Comparison of ENCODE assay signal across 22 cellular contexts in genomic region chr5:142904421-142904820, GRCh38.
DNase-seq lines count a peak whose midpoint lies in the region; TF ChIP-seq lines count a peak whose summit lies in the region.
"Had no signal": no experiment of that assay in that cellular context is flagged by ENCODE, and none has a peak within 500 bp of the region (broad histone marks: within the 10 kb centered on the region; RNA-seq: fewer than 3 reads in every experiment).

No MANE protein-coding gene starts in this region.

- H3K27ac ChIP-seq in HEK293 (ENCODE audit: extremely low read depth, low read depth, low read length) (no peak overlapping the region), trophoblast cell (ENCODE audit: low read depth, low read length) (peak overlapping the region; percentile 27), left ventricle myocardium inferior (replicated peaks) (no peak overlapping the region)
- H3K27ac ChIP-seq: coronary artery, GM23248, heart left ventricle, lower lobe of right lung, Peyer's patch, skin epidermis, thoracic aorta had no signal

- H2BK5ac ChIP-seq in trophoblast cell (ENCODE audit: low read depth, low read length, poor library complexity) = no peak overlapping the region

- no peak overlapping the region for H2AFZ ChIP-seq in trophoblast cell (ENCODE audit: insufficient read depth, low read length, poor library complexity)
- H2AFZ ChIP-seq: GM23248 had no signal

- H3K79me1 ChIP-seq in trophoblast cell (ENCODE audit: low read length) = peaks cover 9% of the 10 kb centered on the region

- H3K4ac ChIP-seq in trophoblast cell (ENCODE audit: low read depth, low read length) = no peak overlapping the region

- no peak overlapping the region for H2BK12ac ChIP-seq in trophoblast cell (ENCODE audit: low read length)

- no peak overlapping the region for H4K12ac ChIP-seq in trophoblast cell (ENCODE audit: low read depth, low read length)

- H4K91ac ChIP-seq in trophoblast cell (ENCODE audit: low read depth, low read length) = peak overlapping the region; percentile 39

- H3K4me1 ChIP-seq in HEK293 (ENCODE audit: control insufficient read depth, insufficient read depth, low read length) (0 out of 2 replicates have a peak, but pooled peaks cover 4% of the 10 kb centered on the region), trophoblast cell (ENCODE audit: control insufficient read depth in 1 of 2, insufficient read depth in 2 of 2, low read length in 2 of 2) (peaks cover 21 to 25% of the 10 kb centered on the region in 2 experiments), left ventricle myocardium inferior (peaks cover 55% of the 10 kb centered on the region)
- H3K4me1 ChIP-seq: Peyer's patch had no signal

- H2BK120ac ChIP-seq in trophoblast cell (ENCODE audit: insufficient read depth, low read length, poor library complexity) = no peak overlapping the region

- H3K4me2 ChIP-seq in trophoblast cell (ENCODE audit: low read length) = no peak overlapping the region
- H3K4me2 ChIP-seq: SK-N-SH had no signal

- H3K9me3 ChIP-seq in HEK293 (ENCODE audit: control insufficient read depth, insufficient read depth, low read depth, low read length) (no peaks in the 10 kb centered on the region), trophoblast cell (ENCODE audit: insufficient read depth, low read depth, low read length) (no peaks in the 10 kb centered on the region), left ventricle myocardium inferior (replicated peaks) (no peaks in the 10 kb centered on the region)
- H3K9me3 ChIP-seq: heart left ventricle, lower lobe of right lung, Peyer's patch, SK-N-SH, thoracic aorta had no signal

- no peak overlapping the region for H3K4me3 ChIP-seq in HEK293 (ENCODE audit: low read depth, low read length)
- H3K4me3 ChIP-seq in epithelial cell of esophagus (ENCODE audit: low read length) = no peak overlapping the region
- H3K4me3 ChIP-seq in trophoblast cell (ENCODE audit: low read depth, low read length) = no peak overlapping the region
- H3K4me3 ChIP-seq in left ventricle myocardium inferior = no peak overlapping the region
- H3K4me3 ChIP-seq: coronary artery, GM23248, heart left ventricle, lower lobe of right lung, Peyer's patch, skin epidermis, thoracic aorta had no signal

- H3K9ac ChIP-seq in trophoblast cell (ENCODE audit: low read length) = no peak overlapping the region
- H3K9ac ChIP-seq: GM23248, SK-N-SH had no signal

- no peak overlapping the region for H4K8ac ChIP-seq in trophoblast cell (ENCODE audit: low read depth, low read length)

- no peaks in the 10 kb centered on the region for H3K27me3 ChIP-seq in trophoblast cell (ENCODE audit: insufficient read depth, low read length)
- H3K27me3 ChIP-seq in left ventricle myocardium inferior (ENCODE audit: low read depth) = no peaks in the 10 kb centered on the region
- H3K27me3 ChIP-seq: heart left ventricle, Peyer's patch had no signal

- H3K36me3 ChIP-seq in HEK293 (ENCODE audit: control insufficient read depth in 2 of 2, insufficient read depth in 1 of 2, low read length in 2 of 2) (peaks cover 0 to 11% of the 10 kb centered on the region in 2 experiments; a peak in 2 of 3 replicates), trophoblast cell (ENCODE audit: control insufficient read depth in 1 of 2, insufficient read depth in 2 of 2, low read length in 2 of 2) (no peaks in the 10 kb centered on the region), left ventricle myocardium inferior (peaks cover 74% of the 10 kb centered on the region)

- no peak overlapping the region for H3K14ac ChIP-seq in trophoblast cell (ENCODE audit: low read length)

- WGBS in trophoblast cell (ENCODE audit: extremely low coverage, insufficient coverage, insufficient read length) = no CpG with 5 or more reads among the region's 4 CpGs

- DNase-seq in RPMI7951 (ENCODE audit: low read depth) = peak; percentile 56
- DNase-seq in epithelial cell of esophagus (ENCODE audit: low read depth) = peak; percentile 91
- DNase-seq in trophoblast cell = peak; percentile 85 to 93
- no peak for DNase-seq in globus pallidus (ENCODE audit: low spot score)
- no peak for DNase-seq in left ventricle myocardium inferior
- no peak for DNase-seq in activated CD4-positive, alpha-beta T cell treated with anti-CD3 and anti-CD28 coated beads for 48 hours
- no peak for DNase-seq in DMS79 (lab: John Stamatoyannopoulos, UW)
- DNase-seq: activated CD4-positive, alpha-beta T cell treated with anti-CD3 and anti-CD28 coated beads, Interleukin-2, amount 50 U/mL, for 4 hours; activated CD8-positive, alpha-beta memory T cell treated with anti-CD3 and anti-CD28 coated beads, Interleukin-2, amount 50 U/mL, for 4 hours; GM23248; heart left ventricle; lower lobe of right lung; NCI-H1417; NCI-H524; NK-92 treated with Interleukin-12 subunit alpha and Interleukin-12 subunit beta, amount 100 ng/mL, for 24 hours; Peyer's patch; SK-N-SH; stimulated activated naive CD4-positive, alpha-beta T cell had no signal

- no peak overlapping the region for H3K18ac ChIP-seq in trophoblast cell (ENCODE audit: low read length)

- H2AK5ac ChIP-seq in trophoblast cell (ENCODE audit: low read length) = no peak overlapping the region

- TF ChIP-seq CTCF in HEK293 (tag by site-specific recombination; IDR thresholded peaks at IDR 0.05) = no peak
- TF ChIP-seq CTCF in epithelial cell of esophagus (IDR thresholded peaks at IDR 0.05; ENCODE audit: insufficient read depth, low read depth, low read length, missing control alignments) = no peak
- TF ChIP-seq CTCF in left ventricle myocardium inferior (IDR thresholded peaks at IDR 0.05; ENCODE audit: borderline replicate concordance) = no peak

- H3K79me2 ChIP-seq in trophoblast cell (ENCODE audit: control insufficient read depth, insufficient read depth, low read length, poor library complexity) = no peaks in the 10 kb centered on the region

- no peak overlapping the region for H3K23ac ChIP-seq in trophoblast cell (ENCODE audit: low read length)

- intact Hi-C loops in left ventricle myocardium inferior (cut with micrococcal nuclease) = no loop called here

- CTCF ChIA-PET in HEK293 (lab: Yijun Ruan, JAX) = interaction anchor here (0.6 to 2.8 kb wide), 9 partner anchors 8 to 1268 kb away, joined by 3 to 15 read pairs (median 4); no protein-coding TSS in a partner anchor

- POLR2A ChIA-PET in HEK293 (lab: Yijun Ruan, JAX) = no interaction called here

TF ChIP-seq in HEK293, 187 proteins besides CTCF, POLR2A, EP300 and RAD21:
- TF ChIP-seq PATZ1 (tag by site-specific recombination; IDR thresholded peaks at IDR 0.05) (no peak), ZBTB17 (tag by site-specific recombination; IDR thresholded peaks at IDR 0.05) (peak; percentile 37; the same call in 1 of the 2 replicates), ZNF560 (tag by site-specific recombination; IDR thresholded peaks at IDR 0.05; ENCODE audit: borderline replicate concordance) (no peak)

Comparison
In these comparisons a context has a peak if more than half of its experiments do, and no peak if none do; other contexts are left out.
1. DNase-seq: peak in RPMI7951 (single experiment), epithelial cell of esophagus (single experiment) and trophoblast cell (2 of 2); none in globus pallidus (single experiment), left ventricle myocardium inferior (single experiment), activated CD4-positive, alpha-beta T cell treated with anti-CD3 and anti-CD28 coated beads for 48 hours (single experiment) and DMS79 (single experiment).